ENCODE assay signal across 33 cellular contexts in genomic region chr5:41600738-41601137, GRCh38.
"Had no signal": no experiment of that assay in that cellular context is flagged by ENCODE, and none has a peak within 500 bp of the region (broad histone marks: within the 10 kb centered on the region; RNA-seq: fewer than 3 reads in every experiment).

No MANE protein-coding gene starts in this region.

- H3K36me3 ChIP-seq: Peyer's patch, WERI-Rb-1 had no signal

- H3K4me3 ChIP-seq: Peyer's patch had no signal

- H3K27ac ChIP-seq: Peyer's patch, WERI-Rb-1 had no signal

- H3K27me3 ChIP-seq: Peyer's patch had no signal

- DNase-seq: activated CD4-positive, alpha-beta memory T cell treated with anti-CD3 and anti-CD28 coated beads, Interleukin-2, amount 10 ng/mL, durations not matched to agents 7 days and 5 days; activated CD4-positive, alpha-beta T cell treated with anti-CD3 and anti-CD28 coated beads for 1 hour; activated CD4-positive, alpha-beta T cell treated with anti-CD3 and anti-CD28 coated beads for 48 hours; activated CD4-positive, CD25-positive, alpha-beta regulatory T cell; activated CD8-positive, alpha-beta memory T cell treated with anti-CD3 and anti-CD28 coated beads for 24 hours; activated CD8-positive, alpha-beta memory T cell treated with anti-CD3 and anti-CD28 coated beads, Interleukin-2, amount 10 ng/mL, durations not matched to agents 7 days and 5 days; activated CD8-positive, alpha-beta memory T cell treated with anti-CD3 and anti-CD28 coated beads, Interleukin-2, amount 50 U/mL, for 48 hours; activated effector memory CD4-positive, alpha-beta T cell treated with Interleukin-2 at 50 U/mL for 16 hours; activated naive CD4-positive, alpha-beta T cell treated with anti-CD3 and anti-CD28 coated beads, Interleukin-2, amount 10 ng/mL, durations not matched to agents 7 days and 5 days; activated naive CD8-positive, alpha-beta T cell treated with anti-CD3 and anti-CD28 coated beads, Interleukin-2, amount 50 U/mL, for 24 hours; activated T-cell treated with anti-CD3 and anti-CD28 coated beads, Interleukin-2, amount 50 U/mL, for 48 hours; anterior cingulate cortex; caudate nucleus; cerebellar nuclear complex; Karpas-422; KBM-7; NCI-H1105; NCI-H1417 treated with DMSO at 0.1 percent for 48 hours; NCI-H187 treated with DMSO at 0.1 percent for 48 hours; NCI-H446; NCI-H510A treated with DMSO at 0.1 percent for 48 hours; NCI-H526 treated with DMSO at 0.1 percent for 48 hours; NCI-H82; PC-3; Peyer's patch; RPMI8226; SIG-M5; SW 1271; T-helper 1 cell; T-helper 2 cell; T1000; WERI-Rb-1 had no signal

- H3K4me1 ChIP-seq: Peyer's patch had no signal

- ATAC-seq: activated CD8-positive, alpha-beta memory T cell treated with anti-CD3 and anti-CD28 coated beads, Interleukin-2, amount 10 ng/mL, durations not matched to agents 7 days and 5 days; activated naive CD8-positive, alpha-beta T cell treated with anti-CD3 and anti-CD28 coated beads, Interleukin-2, amount 50 U/mL, for 24 hours; PC-3; Right ventricle myocardium inferior had no signal

- H3K9me3 ChIP-seq: Peyer's patch had no signal
